In the genomic region with DNA sequence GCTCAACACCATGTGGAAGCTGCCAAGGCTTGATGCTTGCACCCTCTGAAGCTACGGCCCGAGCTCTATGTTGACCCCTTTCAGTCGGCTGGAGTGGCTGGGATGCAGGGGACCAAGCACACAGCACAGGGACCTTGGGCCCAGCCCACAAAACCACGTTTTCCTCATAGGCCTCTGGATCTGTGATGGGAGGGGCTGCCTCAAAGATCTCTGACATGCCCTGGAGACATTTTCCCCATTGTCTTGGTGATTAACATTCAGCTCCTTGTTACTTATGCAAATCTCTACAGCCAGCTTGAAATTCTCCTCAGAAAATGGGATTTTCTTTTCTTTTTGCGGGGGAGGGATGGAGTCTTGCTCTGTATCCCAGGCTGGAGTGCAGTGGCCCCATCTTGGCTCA, we compare ENCODE assay signal across 24 cellular contexts.
"Had no signal": no experiment of that assay in that cellular context is flagged by ENCODE, and none has a peak within 500 bp of the region (broad histone marks: within the 10 kb centered on the region; RNA-seq: fewer than 3 reads in every experiment).

No MANE protein-coding gene starts in this region.

- H3K27ac ChIP-seq: RWPE1 had no signal

- H3K9me3 ChIP-seq: SK-N-SH had no signal

- H3K27ac Mint-ChIP-seq: T-cell had no signal

- H3K27me3 ChIP-seq: MG63 had no signal

- ATAC-seq: HepG2, Panc1, PC-3, T-cell had no signal

- H3K4me2 ChIP-seq: SK-N-SH had no signal

- H3K4me3 Mint-ChIP-seq: T-cell had no signal

- DNase-seq: IMR-90, Karpas-422, KG1, MG63, NCI-H1092 treated with DMSO at 0.1 percent for 48 hours, NCI-H1436, NCI-H187, NCI-H2029, NCI-H2081 treated with DMSO at 0.1 percent for 48 hours, NCI-H2171, NCI-H226, NCI-H446, NCI-H510A, NCI-H524 treated with DMSO at 0.1 percent for 48 hours, NCI-H69, NCI-H774, PC-3, SHP77, SK-N-SH, SW 1271, T-cell had no signal

- H3K27me3 Mint-ChIP-seq: T-cell had no signal

- H3K9ac ChIP-seq: SK-N-SH had no signal
